Comparison of ENCODE assay signal across 26 cellular contexts in genomic region chr5:66608501-66608900, GRCh38. TPM values are rescaled to one million over a fixed set of nuclear protein-coding genes. Genes with fewer than 3 reads are reported as not detected.
DNase-seq lines count a peak whose midpoint lies in the region; ATAC-seq and TF ChIP-seq lines count a peak whose summit lies in the region.
"Had no signal": no experiment of that assay in that cellular context is flagged by ENCODE, and none has a peak within 500 bp of the region (broad histone marks: within the 10 kb centered on the region; RNA-seq: fewer than 3 reads in every experiment).

No MANE protein-coding gene starts in this region.

- no CpG with 5 or more reads among the region's 6 CpGs for WGBS in mesendoderm (ENCODE audit: extremely low coverage, insufficient coverage, low lambda C conversion rate)

- no peaks in the 10 kb centered on the region for H3K9me3 ChIP-seq in subcutaneous abdominal adipose tissue (ENCODE audit: control insufficient read depth in 5 of 5, low read length in 5 of 5)
- H3K9me3 ChIP-seq: BE2C, BLaER1 had no signal

- H3K4me2 ChIP-seq in GM23338 (no peak overlapping the region), mesendoderm (ENCODE audit: low read length) (no peak overlapping the region)
- H3K4me2 ChIP-seq: BLaER1 had no signal

- H3K36me3 Mint-ChIP-seq in GM23338 (ENCODE audit: low read depth) (no peaks in the 10 kb centered on the region), natural killer cell (no peaks in the 10 kb centered on the region)
- H3K36me3 Mint-ChIP-seq: CD14-positive monocyte; CD4-positive, alpha-beta memory T cell; CD4-positive, CD25-positive, alpha-beta regulatory T cell; CD8-positive, alpha-beta memory T cell had no signal

- H3K27ac ChIP-seq in GM23338 (ENCODE audit: low read depth) (no peak overlapping the region), mesendoderm (ENCODE audit: low read depth, low read length) (no peak overlapping the region), subcutaneous abdominal adipose tissue (ENCODE audit: low read depth, low read length) (peak overlapping the region; percentile 61)
- H3K27ac ChIP-seq: BLaER1 had no signal

- H3K9ac ChIP-seq in mesendoderm (ENCODE audit: low read length) (no peak overlapping the region), subcutaneous abdominal adipose tissue (ENCODE audit: low read length in 5 of 5) (no peak overlapping the region)
- H3K9ac ChIP-seq: BLaER1 had no signal

- no peak overlapping the region for H2BK120ac ChIP-seq in mesendoderm (ENCODE audit: low read depth, low read length)

- no peak overlapping the region for H2BK5ac ChIP-seq in mesendoderm (ENCODE audit: low read length)

- H2AFZ ChIP-seq in GM23338 = no peak overlapping the region

- no peak for TF ChIP-seq CTCF in GM23338 (conservative IDR thresholded peaks at IDR 0.05; ENCODE audit: low read depth in 2 of 2)
- TF ChIP-seq CTCF in natural killer cell (IDR thresholded peaks at IDR 0.05) = no peak

- H3K9me3 Mint-ChIP-seq in GM23338 = no peaks in the 10 kb centered on the region
- H3K9me3 Mint-ChIP-seq in natural killer cell = no peaks in the 10 kb centered on the region
- H3K9me3 Mint-ChIP-seq: CD14-positive monocyte; CD4-positive, CD25-positive, alpha-beta regulatory T cell; CD8-positive, alpha-beta memory T cell had no signal

- H3K27me3 ChIP-seq in GM23338 (ENCODE audit: insufficient read depth) = no peaks in the 10 kb centered on the region
- H3K27me3 ChIP-seq in mesendoderm (ENCODE audit: insufficient read depth, low read length, poor library complexity) = no peaks in the 10 kb centered on the region
- H3K27me3 ChIP-seq in subcutaneous abdominal adipose tissue (ENCODE audit: control insufficient read depth in 5 of 5, insufficient read depth in 4 of 5, low read length in 5 of 5) = no peaks in the 10 kb centered on the region
- H3K27me3 ChIP-seq: BE2C, BLaER1 had no signal

- no peak overlapping the region for H3K18ac ChIP-seq in mesendoderm (ENCODE audit: low read length)

- H3K4me1 Mint-ChIP-seq in GM23338 = peaks cover 5% of the 10 kb centered on the region; the same call in 1 of the 3 replicates
- no peaks in the 10 kb centered on the region for H3K4me1 Mint-ChIP-seq in natural killer cell
- H3K4me1 Mint-ChIP-seq: CD14-positive monocyte; CD4-positive, alpha-beta memory T cell; CD4-positive, CD25-positive, alpha-beta regulatory T cell; CD8-positive, alpha-beta memory T cell had no signal

- H3K4me3 ChIP-seq in GM23338 (no peak overlapping the region), mesendoderm (ENCODE audit: low read length) (no peak overlapping the region), subcutaneous abdominal adipose tissue (ENCODE audit: low read depth in 1 of 5, low read length in 5 of 5) (no peak overlapping the region)
- H3K4me3 ChIP-seq: BLaER1, GM12878 had no signal

- H4K8ac ChIP-seq in mesendoderm (ENCODE audit: low read depth, low read length) = no peak overlapping the region

- no peaks in the 10 kb centered on the region for H3K36me3 ChIP-seq in GM23338 (ENCODE audit: insufficient read depth)
- no peaks in the 10 kb centered on the region for H3K36me3 ChIP-seq in mesendoderm (ENCODE audit: control insufficient read depth, insufficient read depth, low read length)
- H3K36me3 ChIP-seq in subcutaneous abdominal adipose tissue (ENCODE audit: control insufficient read depth in 5 of 5, insufficient read depth in 5 of 5, low read length in 5 of 5) = no peaks in the 10 kb centered on the region
- H3K36me3 ChIP-seq: BE2C, BLaER1 had no signal

- no peak overlapping the region for H3K4ac ChIP-seq in mesendoderm (ENCODE audit: low read depth, low read length)

- H4K5ac ChIP-seq in mesendoderm (ENCODE audit: low read length) = no peak overlapping the region

- intact Hi-C loops in natural killer cell (cut with micrococcal nuclease) = no loop called here

- H3K4me3 Mint-ChIP-seq in GM23338 (no peak overlapping the region), natural killer cell (no peak overlapping the region)
- H3K4me3 Mint-ChIP-seq: CD14-positive monocyte; CD4-positive, alpha-beta memory T cell; CD4-positive, CD25-positive, alpha-beta regulatory T cell; CD8-positive, alpha-beta memory T cell had no signal

- H2AK5ac ChIP-seq in mesendoderm (ENCODE audit: low read length) = no peak overlapping the region

- DNase-seq in GM23338 (ENCODE audit: low spot score) (no peak), astrocyte of the hippocampus (ENCODE audit: low read depth, low spot score) (peak; percentile 50), mesendoderm (peak; percentile 4), SIG-M5 (lab: John Stamatoyannopoulos, UW) (no peak), natural killer cell (no peak)
- DNase-seq: 8988T; ACHN; BE2C; C1 segment of cervical spinal cord; CD4-positive, alpha-beta memory T cell; CD4-positive, CD25-positive, alpha-beta regulatory T cell; CD8-positive, alpha-beta memory T cell; COR-L47; DMS 273 treated with DMSO at 0.1 percent for 48 hours; DMS153; DMS53; DMS79; DND-41; EL; GDM1 had no signal

- no peak overlapping the region for H3K56ac ChIP-seq in mesendoderm (ENCODE audit: low read length)

- H3K27ac Mint-ChIP-seq in GM23338 (peak overlapping the region; percentile 12; the same call in 1 of the 2 replicates), natural killer cell (no peak overlapping the region)
- H3K27ac Mint-ChIP-seq: CD14-positive monocyte; CD4-positive, alpha-beta memory T cell; CD4-positive, CD25-positive, alpha-beta regulatory T cell; CD8-positive, alpha-beta memory T cell had no signal

- H3F3A ChIP-seq in GM23338 (replicated peaks; ENCODE audit: low read depth) = no peaks in the 10 kb centered on the region

- no peaks in the 10 kb centered on the region for H3K79me2 ChIP-seq in GM23338 (replicated peaks; ENCODE audit: insufficient read depth)
- no peaks in the 10 kb centered on the region for H3K79me2 ChIP-seq in mesendoderm (ENCODE audit: control insufficient read depth, insufficient read depth, low read length)

- H3K9me2 ChIP-seq in GM23338 (ENCODE audit: insufficient read depth) = no peaks in the 10 kb centered on the region

- no peaks in the 10 kb centered on the region for H3K4me1 ChIP-seq in GM23338 (ENCODE audit: insufficient read depth)
- H3K4me1 ChIP-seq in mesendoderm (ENCODE audit: control insufficient read depth, low read depth, low read length) = no peaks in the 10 kb centered on the region
- peaks cover 0 to 48% (median 17%) of the 10 kb centered on the region in 5 donors for H3K4me1 ChIP-seq in subcutaneous abdominal adipose tissue (ENCODE audit: control insufficient read depth in 5 of 5, insufficient read depth in 5 of 5, low read length in 5 of 5)
- H3K4me1 ChIP-seq: BE2C, BLaER1 had no signal

- H3K27me3 Mint-ChIP-seq in GM23338 (ENCODE audit: insufficient read depth, low read depth, poor library complexity) (peaks cover 2% of the 10 kb centered on the region), natural killer cell (ENCODE audit: low read depth in 2 of 2) (peaks cover 0 to 5% of the 10 kb centered on the region in 2 donors)

- H3K79me1 ChIP-seq in mesendoderm (ENCODE audit: low read length) = no peaks in the 10 kb centered on the region

- no peaks in the 10 kb centered on the region for H4K20me1 ChIP-seq in GM23338 (replicated peaks; ENCODE audit: insufficient read depth)
- H4K20me1 ChIP-seq: BLaER1 had no signal

- ATAC-seq in GM23338 = no peak
- no peak for ATAC-seq in natural killer cell
- no peak for ATAC-seq in GM21737 (IDR thresholded peaks at IDR 0.05; ENCODE audit: unreplicated experiment)
- ATAC-seq: GM12878 had no signal

- no peak overlapping the region for H3K23ac ChIP-seq in mesendoderm (ENCODE audit: low read length)

- no peak overlapping the region for H2BK15ac ChIP-seq in mesendoderm (replicated peaks; ENCODE audit: low read depth)

TF ChIP-seq in GM23338, 12 proteins besides CTCF, POLR2A, EP300 and RAD21 (continues in another document):
- no peak for TF ChIP-seq JUNB (IDR thresholded peaks at IDR 0.05; ENCODE audit: unreplicated experiment)
- TF ChIP-seq POLR2AphosphoS5 (IDR thresholded peaks at IDR 0.05; ENCODE audit: low read depth) = no peak
- TF ChIP-seq CREB1 (CRISPR knock-in tag; IDR thresholded peaks at IDR 0.05; ENCODE audit: low read depth) = no peak
- TF ChIP-seq ZNF331 (CRISPR knock-in tag; IDR thresholded peaks at IDR 0.05; ENCODE audit: low read depth) = no peak
- TF ChIP-seq ZNF114 (CRISPR knock-in tag; IDR thresholded peaks at IDR 0.05) = no peak
- no peak for TF ChIP-seq ETS1 (IDR thresholded peaks at IDR 0.05)
- TF ChIP-seq STAT1 (IDR thresholded peaks at IDR 0.05; ENCODE audit: unreplicated experiment) = no peak
- no peak for TF ChIP-seq EZH2phosphoT487 (IDR thresholded peaks at IDR 0.05; ENCODE audit: unreplicated experiment)
- no peak for TF ChIP-seq EZH2 (IDR thresholded peaks at IDR 0.05; ENCODE audit: low read depth, unreplicated experiment)

RNA-seq across cellular contexts. Expression of gene MAST4, which starts 12.3 kb away (rescaled TPM):
- total RNA-seq in GM23338 (2014; rRNA removed; shearing (Covaris generic)) = 2.7 and 8.5 TPM in 2 replicates
- polyA plus RNA-seq in GM23338 (2016; fragmentation: Nextera tagmentation; extraction: Ambion mirVana) = 2.2 and 3.6 TPM in 2 replicates
- 4.1 TPM for polyA plus RNA-seq in mesendoderm (2013, experiment 1 of 2)
- polyA plus RNA-seq in mesendoderm (2013, experiment 2 of 2) = 3.7 TPM
- total RNA-seq in natural killer cell = 10 to 100 TPM in 2 of 3 donors, 1 to 10 TPM in 1; 6.5 to 14.1 (median 12.7) TPM
- total RNA-seq: G401 had no signal

Comparison
In these comparisons a context has a peak if more than half of its experiments do, and no peak if none do; other contexts are left out.
1. DNase-seq: peak in astrocyte of the hippocampus (single experiment) and mesendoderm (single experiment); none in GM23338 (single experiment), SIG-M5 (single experiment) and natural killer cell (single experiment).